In genomic region chr6:154852700-154853099, GRCh38 we compare ENCODE assay signal across 19 cellular contexts.
A peak's percentile ranks its signal among the peaks of the same experiment; 100 is the strongest.
DNase-seq lines count a peak whose midpoint lies in the region; ATAC-seq and TF ChIP-seq lines count a peak whose summit lies in the region.
"Had no signal": no experiment of that assay in that cellular context is flagged by ENCODE, and none has a peak within 500 bp of the region (broad histone marks: within the 10 kb centered on the region; RNA-seq: fewer than 3 reads in every experiment).

No MANE protein-coding gene starts in this region.

- no peak overlapping the region for H3K18ac ChIP-seq in mesenchymal stem cell (ENCODE audit: low read depth in 1 of 2, low read length in 2 of 2)

- no peak overlapping the region for H3K23ac ChIP-seq in mesenchymal stem cell (ENCODE audit: low read length in 2 of 2)

- H3K27me3 ChIP-seq in mesenchymal stem cell (ENCODE audit: control insufficient read depth in 1 of 2, insufficient read depth in 1 of 2, low read length in 2 of 2) = no peaks in the 10 kb centered on the region
- H3K27me3 ChIP-seq: heart left ventricle had no signal

- H3K9me3 ChIP-seq in mesenchymal stem cell (ENCODE audit: control insufficient read depth, low read length) = no peaks in the 10 kb centered on the region

- H2AK5ac ChIP-seq in mesenchymal stem cell (ENCODE audit: low read length, severe bottlenecking) = no peak overlapping the region

- H3K4me3 ChIP-seq in choroid plexus epithelial cell (ENCODE audit: low read depth, low read length) (no peak overlapping the region), mesenchymal stem cell (ENCODE audit: insufficient read depth in 1 of 2, low read depth in 1 of 2, low read length in 2 of 2) (no peak overlapping the region)
- H3K4me3 ChIP-seq: heart left ventricle, PC-9 had no signal

- no peak for ATAC-seq in HG03565 (IDR thresholded peaks at IDR 0.05; ENCODE audit: unreplicated experiment)
- no peak for ATAC-seq in GM19467 (IDR thresholded peaks at IDR 0.05; ENCODE audit: unreplicated experiment)
- ATAC-seq: activated naive CD8-positive, alpha-beta T cell treated with anti-CD3 and anti-CD28 coated beads, Interleukin-2, amount 50 U/mL, for 24 hours; heart left ventricle; stimulated activated naive CD8-positive, alpha-beta T cell treated with anti-CD3 and anti-CD28 coated beads, Interleukin-15, amount 100 ng/mL, for 72 hours had no signal

- no peak for TF ChIP-seq CTCF in choroid plexus epithelial cell (conservative IDR thresholded peaks at IDR 0.05; ENCODE audit: low read depth, low read length)

- peaks cover 24% of the 10 kb centered on the region for H3K79me1 ChIP-seq in mesenchymal stem cell (replicated peaks; ENCODE audit: low read length, poor library complexity, severe bottlenecking)

- H2BK120ac ChIP-seq in mesenchymal stem cell (ENCODE audit: low read depth, low read length) = no peak overlapping the region

- no peak overlapping the region for H2BK15ac ChIP-seq in mesenchymal stem cell (ENCODE audit: low read depth, poor library complexity, severe bottlenecking)

- H3K27ac ChIP-seq in mesenchymal stem cell (ENCODE audit: low read length, poor library complexity, severe bottlenecking) = no peak overlapping the region
- H3K27ac ChIP-seq: heart left ventricle, PC-9 had no signal

- H3K36me3 ChIP-seq in mesenchymal stem cell (ENCODE audit: control insufficient read depth in 1 of 2, insufficient read depth in 2 of 2, low read depth in 1 of 2, low read length in 2 of 2) = peaks cover 10 to 17% of the 10 kb centered on the region in 2 experiments
- H3K36me3 ChIP-seq: heart left ventricle had no signal

- H3K9ac ChIP-seq in mesenchymal stem cell (ENCODE audit: low read length) = no peak overlapping the region

- DNase-seq in Daoy (ENCODE audit: low read depth) (peak; percentile 18), NCI-H2171 (lab: John Stamatoyannopoulos, UW) (peak; percentile 7), choroid plexus epithelial cell (ENCODE audit: low read depth) (peak; percentile 74), mesenchymal stem cell (peak; percentile 58), NCI-H446 treated with DMSO at 0.1 percent for 48 hours (lab: John Stamatoyannopoulos, UW) (no peak), NCI-H2081 treated with DMSO at 0.1 percent for 48 hours (lab: John Stamatoyannopoulos, UW) (no peak)
- DNase-seq: activated CD4-positive, CD25-positive, alpha-beta regulatory T cell treated with anti-CD3 and anti-CD28 coated beads, Interleukin-2, amount 50 U/mL, for 72 hours; activated naive CD8-positive, alpha-beta T cell treated with anti-CD3 and anti-CD28 coated beads, Interleukin-2, amount 50 U/mL, for 24 hours; C1 segment of cervical spinal cord; erythroblast; GDM1; heart left ventricle; NCI-H1694; NCI-H524 treated with DMSO at 0.1 percent for 48 hours; stimulated activated CD4-positive, alpha-beta T cell treated with anti-CD3 and anti-CD28 coated beads, Interleukin-12 subunit alpha, Interleukin-12 subunit beta, amount 100 ng/mL, for 4 hours; stimulated activated naive CD8-positive, alpha-beta T cell treated with anti-CD3 and anti-CD28 coated beads, Interleukin-15, amount 100 ng/mL, for 72 hours had no signal

- 0% methylated on average over 1 of the region's 2 CpGs for WGBS in mesenchymal stem cell

- no peak overlapping the region for H2AFZ ChIP-seq in mesenchymal stem cell (ENCODE audit: low read depth, low read length)
- H2AFZ ChIP-seq: PC-9 had no signal

- no peak overlapping the region for H4K91ac ChIP-seq in mesenchymal stem cell (ENCODE audit: low read length)

- H2BK5ac ChIP-seq in mesenchymal stem cell (ENCODE audit: low read depth, low read length, poor library complexity, severe bottlenecking) = no peak overlapping the region

- no peak overlapping the region for H2BK12ac ChIP-seq in mesenchymal stem cell (ENCODE audit: low read length in 2 of 2)

- no peak overlapping the region for H3K14ac ChIP-seq in mesenchymal stem cell (ENCODE audit: low read length in 2 of 2)

- H4K8ac ChIP-seq in mesenchymal stem cell (ENCODE audit: low read length) = no peak overlapping the region

- no peak overlapping the region for H3K4me2 ChIP-seq in mesenchymal stem cell (ENCODE audit: low read length, poor library complexity, severe bottlenecking)
- H3K4me2 ChIP-seq: PC-9 had no signal

- no peak overlapping the region for H3K4ac ChIP-seq in mesenchymal stem cell (ENCODE audit: low read depth in 1 of 2, low read length in 2 of 2)

- H3K4me1 ChIP-seq in mesenchymal stem cell (ENCODE audit: control insufficient read depth, insufficient read depth, low read depth, low read length) = peaks cover 2% of the 10 kb centered on the region

Comparison
In these comparisons a context has a peak if more than half of its experiments do, and no peak if none do; other contexts are left out.
1. DNase-seq: peak in Daoy (single experiment), NCI-H2171 (single experiment), choroid plexus epithelial cell (single experiment) and mesenchymal stem cell (single experiment); none in NCI-H446 treated with DMSO at 0.1 percent for 48 hours (single experiment) and NCI-H2081 treated with DMSO at 0.1 percent for 48 hours (single experiment).